1 cellular context compared by ENCODE assay signal in genomic region chr6:41939091-41939847, GRCh38.
TF ChIP-seq lines count a peak whose summit lies in the region.

No MANE protein-coding gene starts in this region.

TF ChIP-seq in IMR-90, 13 proteins besides CTCF, POLR2A, EP300 and RAD21:
- TF ChIP-seq CHD1 (IDR thresholded peaks at IDR 0.05; ENCODE audit: low read depth, low read length) = no peak
- TF ChIP-seq RFX5 (IDR thresholded peaks at IDR 0.05; ENCODE audit: low read depth, low read length) = no peak
- 0 out of 2 replicates have a peak, but pooled peaks have one; percentile 8 for TF ChIP-seq CEBPB (IDR thresholded peaks at IDR 0.05; ENCODE audit: low read depth, low read length)
TF ChIP-seq in IMR-90: peak in this region for 1.
